ENCODE assay signal across 9 cellular contexts in genomic region chr17:75753193-75753513, GRCh38. TPM values are rescaled to one million over a fixed set of nuclear protein-coding genes. Genes with fewer than 3 reads are reported as not detected.
DNase-seq lines count a peak whose midpoint lies in the region; ATAC-seq, FAIRE-seq and TF ChIP-seq lines count a peak whose summit lies in the region.
"Had no signal": no experiment of that assay in that cellular context is flagged by ENCODE, and none has a peak within 500 bp of the region (broad histone marks: within the 10 kb centered on the region; RNA-seq: fewer than 3 reads in every experiment).

No MANE protein-coding gene starts in this region.

- H3K9ac ChIP-seq in K562 (ENCODE audit: insufficient read depth in 1 of 2, low read depth in 2 of 2, low read length in 2 of 2) (peak overlapping the region; percentile 59 to 91; a peak in 3 of 4 replicates), muscle layer of colon (ENCODE audit: low read length) (no peak overlapping the region)

- H4K20me1 ChIP-seq in K562 (replicated peaks; ENCODE audit: control insufficient read depth, insufficient read depth, low read length) = no peaks in the 10 kb centered on the region

- BruUV-seq in A673 (replicated peaks; lab: Mats Ljungman, UMichigan) (no TSS peak), K562 (replicated peaks; lab: Mats Ljungman, UMichigan) (no TSS peak)

- TF ChIP-seq CTCF in A673 (conservative IDR thresholded peaks at IDR 0.05; ENCODE audit: low read depth, low read length) = no peak
- no peak for TF ChIP-seq CTCF in K562 (IDR thresholded peaks at IDR 0.05 in 2 of 3, conservative IDR thresholded peaks at IDR 0.05 in 1 of 3; ENCODE audit: insufficient read depth in 2 of 3, low read depth in 1 of 3, low read length in 3 of 3)

- H2AFZ ChIP-seq in K562 (ENCODE audit: low read depth, low read length) = peak overlapping the region; percentile 97

- intact Hi-C loops in A673 (cut with micrococcal nuclease; ENCODE audit: unreplicated experiment) = no loop called here
- intact Hi-C loops in K562 (cut with micrococcal nuclease) = loop anchor here (5.0 to 10.0 kb wide), 2 partner anchors 236 to 252 kb away; partner anchors contain the start of genes CASKIN2, CDK3 and TSEN54

- POLR2A ChIA-PET in A673 (lab: Charles Lee; ENCODE audit: low non-redundant PET) (interaction anchor here (0.6 to 0.8 kb wide), 2 partner anchors 27 to 297 kb away, joined by 3 read pairs; partner anchors contain the start of gene TMEM94), K562 (lab: Yijun Ruan, JAX) (interaction anchor here (0.7 to 14.7 kb wide), 17 partner anchors 8 to 512 kb away, joined by 3 to 464 read pairs (median 3); partner anchors contain the start of genes GALK1, SMIM5, TRIM65 and UNK)

- no peak for TF ChIP-seq RAD21 in K562 (CRISPR knock-in tag; conservative IDR thresholded peaks at IDR 0.05 in 1 of 2, IDR thresholded peaks at IDR 0.05 in 1 of 2)

- no peak for FAIRE-seq in K562 (lab: Jason Lieb, UNC)

- H3K4me3 ChIP-seq in A673 (ENCODE audit: low read depth, low read length, poor library complexity, severe bottlenecking) (peak overlapping the region; percentile 42), HAP-1 (peak overlapping the region; percentile 31), K562 (peak overlapping the region; percentile 45), muscle layer of colon (ENCODE audit: low read depth in 1 of 2, low read length in 2 of 2) (peak overlapping the region; percentile 40 to 55)

- H3K9me3 ChIP-seq in A673 (ENCODE audit: low read depth, low read length, poor library complexity, severe bottlenecking) = no peaks in the 10 kb centered on the region
- H3K9me3 ChIP-seq in HAP-1 = no peaks in the 10 kb centered on the region
- no peaks in the 10 kb centered on the region for H3K9me3 ChIP-seq in K562 (replicated peaks; ENCODE audit: control insufficient read depth, insufficient read depth, low read depth, low read length)
- no peaks in the 10 kb centered on the region for H3K9me3 ChIP-seq in muscle layer of colon (ENCODE audit: low read length)

- TF ChIP-seq POLR2A in K562 (conservative IDR thresholded peaks at IDR 0.05) = no peak

- H3K79me2 ChIP-seq in K562 (ENCODE audit: control insufficient read depth, insufficient read depth, low read length) = no peaks in the 10 kb centered on the region

- TF ChIP-seq EP300 in K562 (IDR thresholded peaks at IDR 0.05; ENCODE audit: low read length) = no peak

- H3K9me1 ChIP-seq in K562 (ENCODE audit: control insufficient read depth, insufficient read depth, low read length) = no peaks in the 10 kb centered on the region

- no peak overlapping the region for H3K27ac ChIP-seq in A673 (ENCODE audit: low read depth, low read length, poor library complexity, severe bottlenecking)
- H3K27ac ChIP-seq in K562 (ENCODE audit: extremely low read depth, low read depth, low read length) = peak overlapping the region; percentile 76; the same call in 2 of the 3 replicates
- no peak overlapping the region for H3K27ac ChIP-seq in muscle layer of colon (ENCODE audit: low read depth, low read length)

- in situ Hi-C loops in HAP-1 (cut with MboI; ENCODE audit: low sequenced_read_pairs) = no loop called here
- in situ Hi-C loops in K562 (cut with MboI) = no loop called here

- 57% methylated on average over 14 of the region's 14 CpGs for WGBS in K562 (ENCODE audit: insufficient coverage, low coverage, missing lambda C conversion rate)

- DNase-seq in A673 (ENCODE audit: low spot score) = no peak
- no peak for DNase-seq in HAP-1 (ENCODE audit: low spot score in 2 of 2)
- DNase-seq in K562 (ENCODE audit: extremely low read depth in 1 of 4, low spot score in 3 of 4) = no peak
- no peak for DNase-seq in CD1c-positive myeloid dendritic cell (ENCODE audit: extremely low spot score)
- DNase-seq in NCI-H2107 treated with DMSO at 0.1 percent for 48 hours (lab: John Stamatoyannopoulos, UW; ENCODE audit: unreplicated experiment) = no peak
- DNase-seq: KG1 had no signal

- H3K4me1 ChIP-seq in A673 (ENCODE audit: insufficient read depth, low read length, poor library complexity, severe bottlenecking) (peaks cover 5% of the 10 kb centered on the region), HAP-1 (peaks cover 7% of the 10 kb centered on the region), K562 (replicated peaks in 1 of 2; ENCODE audit: control insufficient read depth in 2 of 2, insufficient read depth in 2 of 2, low read length in 2 of 2) (peaks cover 13 to 77% of the 10 kb centered on the region in 2 experiments), muscle layer of colon (ENCODE audit: insufficient read depth, low read length) (peaks cover 14% of the 10 kb centered on the region)

- ATAC-seq in K562 (no peak), GM18907 (IDR thresholded peaks at IDR 0.05; ENCODE audit: unreplicated experiment) (no peak), HG03439 (IDR thresholded peaks at IDR 0.05; ENCODE audit: unreplicated experiment) (no peak)

- CTCF ChIA-PET in A673 (lab: Charles Lee) (interaction anchor here (0.5 to 1.6 kb wide), 17 partner anchors 12 to 320 kb away, joined by 3 to 10 read pairs (median 3); partner anchors contain the start of genes GALK1, TRIM47 and WBP2), K562 (lab: Yijun Ruan, JAX; ENCODE audit: low intra/inter-chr PET ratio) (interaction anchor here (0.7 to 1.0 kb wide), 2 partner anchors 78 to 252 kb away, joined by 3 read pairs; no protein-coding TSS in a partner anchor)

- peak overlapping the region; percentile 76 for H3K4me2 ChIP-seq in K562 (ENCODE audit: insufficient read depth, low read length)

- H3K36me3 ChIP-seq in A673 (ENCODE audit: insufficient read depth, low read length, poor library complexity, severe bottlenecking) (no peaks in the 10 kb centered on the region), HAP-1 (replicated peaks) (no peaks in the 10 kb centered on the region), K562 (ENCODE audit: control insufficient read depth, insufficient read depth, low read length) (no peaks in the 10 kb centered on the region), muscle layer of colon (ENCODE audit: insufficient read depth, low read length) (no peaks in the 10 kb centered on the region)

- H3K27me3 ChIP-seq in A673 (replicated peaks; ENCODE audit: insufficient read depth, low read depth, low read length, poor library complexity) = no peaks in the 10 kb centered on the region
- H3K27me3 ChIP-seq in HAP-1 (ENCODE audit: low read depth) = no peaks in the 10 kb centered on the region
- no peaks in the 10 kb centered on the region for H3K27me3 ChIP-seq in K562 (ENCODE audit: control insufficient read depth in 2 of 2, insufficient read depth in 2 of 2, low read length in 2 of 2)
- no peaks in the 10 kb centered on the region for H3K27me3 ChIP-seq in muscle layer of colon (ENCODE audit: control insufficient read depth in 1 of 2, insufficient read depth in 2 of 2, low read length in 2 of 2)

RNA-seq across cellular contexts. Expression of gene GALK1, which starts 11.8 kb away (rescaled TPM):
- 18.3 and 29.7 TPM in 2 replicates for total RNA-seq in A673 (2021)
- total RNA-seq in K562 (2011; cell fraction: chromatin; rRNA removed; ENCODE audit: low replicate concordance) = 12.6 and 46.2 TPM in 2 replicates
- 46.2 and 53.6 TPM in 2 replicates for total RNA-seq in K562 (2011; cell fraction: nucleolus; rRNA removed)
- 21.6 and 27.1 TPM in 2 replicates for total RNA-seq in K562 (2011; cell fraction: nucleoplasm; rRNA removed)
- 51.6 and 58.5 TPM in 2 replicates for total RNA-seq in K562 (2014; rRNA removed)
- total RNA-seq in K562 (2014; rRNA removed; fragmentation: Illumina TruSeq; extraction: Trizol) = 2.2 and 4.2 TPM in 2 replicates
- 23.2 and 23.4 TPM in 2 replicates for total RNA-seq in K562 (2015; rRNA removed; fragmentation: Illumina TruSeq; extraction: Trizol)
- 41.6 and 46.7 TPM in 2 replicates for total RNA-seq in K562 (2021)
- polyA plus RNA-seq in K562 (2011; rRNA removed) = 17.4 and 31.4 TPM in 2 replicates
- 40.3 and 101 TPM in 2 replicates for polyA plus RNA-seq in K562 (2011; cell fraction: cytosol; rRNA removed)
- 71.0 and 91.6 TPM in 2 replicates for polyA plus RNA-seq in K562 (2011; cell fraction: nucleus; rRNA removed)
- polyA plus RNA-seq in K562 (2012) = 29.9 and 60.2 TPM in 2 replicates
- 6.1 and 15.8 TPM in 2 replicates for polyA plus RNA-seq in K562 (2014; fragmentation: Illumina TruSeq; extraction: Trizol)
- polyA plus RNA-seq in K562 (2014; fragmentation: Nextera tagmentation; extraction: Ambion mirVana) = 1 to 10 TPM in 1 of 2 experiments, under 1 TPM in 1; 0.45 to 2.1 TPM
- polyA plus RNA-seq in K562 (2014; rRNA removed) = 36.4 and 40.3 TPM in 2 replicates
- 7.4 and 9.8 TPM in 2 replicates for polyA minus RNA-seq in K562 (2011; rRNA and poly(A)+ RNA removed)
- polyA minus RNA-seq in K562 (2011; cell fraction: cytosol; rRNA and poly(A)+ RNA removed) = 23.4 and 30.8 TPM in 2 replicates
- 18.3 and 25.1 TPM in 2 replicates for polyA minus RNA-seq in K562 (2011; cell fraction: nucleus; rRNA and poly(A)+ RNA removed)

RNA-seq across cellular contexts. Expression of gene UNK, which starts 31.5 kb away (rescaled TPM):
- total RNA-seq in A673 (2021) = 53.2 and 60.0 TPM in 2 replicates
- 112 and 148 TPM in 2 replicates for total RNA-seq in K562 (2011; cell fraction: chromatin; rRNA removed; ENCODE audit: low replicate concordance)
- total RNA-seq in K562 (2011; cell fraction: nucleolus; rRNA removed) = 60.9 and 67.9 TPM in 2 replicates
- total RNA-seq in K562 (2011; cell fraction: nucleoplasm; rRNA removed) = 116 and 161 TPM in 2 replicates
- 12.8 and 16.0 TPM in 2 replicates for total RNA-seq in K562 (2014; rRNA removed)
- 24.8 and 27.6 TPM in 2 replicates for total RNA-seq in K562 (2014; rRNA removed; fragmentation: Illumina TruSeq; extraction: Trizol)
- total RNA-seq in K562 (2015; rRNA removed; fragmentation: Illumina TruSeq; extraction: Trizol) = 25.8 and 27.7 TPM in 2 replicates
- total RNA-seq in K562 (2021) = 22.2 and 26.7 TPM in 2 replicates
- 38.6 and 38.7 TPM in 2 replicates for polyA plus RNA-seq in K562 (2011; rRNA removed)
- polyA plus RNA-seq in K562 (2011; cell fraction: cytosol; rRNA removed) = 17.7 and 26.9 TPM in 2 replicates
- polyA plus RNA-seq in K562 (2011; cell fraction: nucleus; rRNA removed) = 31.3 and 35.3 TPM in 2 replicates
- polyA plus RNA-seq in K562 (2012) = 20.2 and 24.9 TPM in 2 replicates
- 36.5 and 38.1 TPM in 2 replicates for polyA plus RNA-seq in K562 (2014; fragmentation: Illumina TruSeq; extraction: Trizol)
- 10 to 100 TPM; 13.7 to 18.8 TPM for polyA plus RNA-seq in K562 (2014; fragmentation: Nextera tagmentation; extraction: Ambion mirVana)
- 24.2 and 25.4 TPM in 2 replicates for polyA plus RNA-seq in K562 (2014; rRNA removed)
- 25.3 and 43.9 TPM in 2 replicates for polyA minus RNA-seq in K562 (2011; rRNA and poly(A)+ RNA removed)
- polyA minus RNA-seq in K562 (2011; cell fraction: cytosol; rRNA and poly(A)+ RNA removed) = 6.6 and 14.4 TPM in 2 replicates
- polyA minus RNA-seq in K562 (2011; cell fraction: nucleus; rRNA and poly(A)+ RNA removed) = 17.8 and 34.1 TPM in 2 replicates

RNA-seq across cellular contexts. Expression of gene ITGB4, which starts 31.9 kb away (rescaled TPM):
- total RNA-seq in A673 (2021) (0.95 and 2.4 TPM in 2 replicates), K562 (2014; rRNA removed) (0.05 and 0.82 TPM in 2 replicates), K562 (2014; rRNA removed; fragmentation: Illumina TruSeq; extraction: Trizol) (not detected in 2 replicates), K562 (2015; rRNA removed; fragmentation: Illumina TruSeq; extraction: Trizol) (0.25 and 0.26 TPM in 2 replicates), K562 (2021) (0.89 and 2.8 TPM in 2 replicates)
- 0.84 and 1.1 TPM in 2 replicates for total RNA-seq in K562 (2011; cell fraction: chromatin; rRNA removed; ENCODE audit: low replicate concordance)
- 1.7 and 2.4 TPM in 2 replicates for total RNA-seq in K562 (2011; cell fraction: nucleolus; rRNA removed)
- 1.4 and 1.9 TPM in 2 replicates for total RNA-seq in K562 (2011; cell fraction: nucleoplasm; rRNA removed)
- polyA plus RNA-seq in K562 (2011; rRNA removed) (0.95 and 1.3 TPM in 2 replicates), K562 (2014; fragmentation: Illumina TruSeq; extraction: Trizol) (0.58 and 0.86 TPM in 2 replicates), K562 (2014; fragmentation: Nextera tagmentation; extraction: Ambion mirVana) (not detected), K562 (2014; rRNA removed) (0.93 and 1.2 TPM in 2 replicates)
- 1.1 and 2.0 TPM in 2 replicates for polyA plus RNA-seq in K562 (2011; cell fraction: cytosol; rRNA removed)
- polyA plus RNA-seq in K562 (2011; cell fraction: nucleus; rRNA removed) = 2.3 and 2.6 TPM in 2 replicates
- 1.9 and 4.1 TPM in 2 replicates for polyA plus RNA-seq in K562 (2012)
- polyA minus RNA-seq in K562 (2011; rRNA and poly(A)+ RNA removed) = 0.24 and 0.32 TPM in 2 replicates
- 3.4 and 4.2 TPM in 2 replicates for polyA minus RNA-seq in K562 (2011; cell fraction: cytosol; rRNA and poly(A)+ RNA removed)
- 0.89 and 1.2 TPM in 2 replicates for polyA minus RNA-seq in K562 (2011; cell fraction: nucleus; rRNA and poly(A)+ RNA removed)
